In the genomic region with DNA sequence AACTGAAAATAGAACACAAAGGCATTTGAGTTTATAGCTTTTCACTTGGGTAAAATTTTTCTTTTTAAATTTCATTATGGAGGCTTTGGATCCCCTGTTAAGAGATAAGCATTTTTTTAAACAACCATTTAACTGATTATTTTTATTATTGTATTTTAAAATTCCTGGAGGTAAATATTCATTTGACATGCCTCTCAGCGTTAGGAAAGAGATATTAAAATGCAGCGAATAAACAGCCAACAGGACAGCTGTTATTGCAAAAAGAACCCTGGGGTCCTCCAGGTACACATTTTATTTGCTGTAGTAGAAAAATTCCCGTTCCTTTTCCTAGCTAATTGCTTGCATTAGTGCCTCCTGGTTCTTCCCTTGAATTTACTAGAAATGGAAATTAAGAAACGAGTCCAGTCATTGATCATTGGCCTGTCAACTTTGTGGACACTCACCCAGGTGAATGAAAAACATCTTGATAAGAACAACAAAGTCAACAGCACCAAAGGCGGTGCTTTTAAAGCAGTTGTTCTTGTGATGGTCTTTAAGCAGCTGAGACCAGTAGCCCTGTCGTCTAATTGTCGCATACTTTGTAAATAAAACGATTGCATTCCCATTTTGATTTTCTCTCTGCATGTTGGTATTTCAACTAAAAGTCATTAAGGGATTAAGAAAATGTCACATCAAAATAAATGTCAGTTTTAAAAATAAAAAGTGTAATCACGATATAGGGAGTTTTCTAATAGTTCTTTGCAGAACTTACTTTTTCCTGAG, we compare ENCODE assay signal across 11 cellular contexts.
A peak's percentile ranks its signal among the peaks of the same experiment; 100 is the strongest.
DNase-seq lines count a peak whose midpoint lies in the region; ATAC-seq and TF ChIP-seq lines count a peak whose summit lies in the region.
"Had no signal": no experiment of that assay in that cellular context is flagged by ENCODE, and none has a peak within 500 bp of the region (broad histone marks: within the 10 kb centered on the region; RNA-seq: fewer than 3 reads in every experiment).

No MANE protein-coding gene starts in this region.

- H3K27me3 ChIP-seq in PC-3 (ENCODE audit: low read length), result peaks cover 60% of the 10 kb centered on the region
- H3K27me3 ChIP-seq in body of pancreas, result no peaks in the 10 kb centered on the region
- H3K27me3 ChIP-seq in smooth muscle cell (ENCODE audit: low read depth), result no peaks in the 10 kb centered on the region
- H3K27me3 ChIP-seq: hepatocyte had no signal

- no peaks in the 10 kb centered on the region for H3K9me3 ChIP-seq in PC-3 (ENCODE audit: low read length)
- no peaks in the 10 kb centered on the region for H3K9me3 ChIP-seq in body of pancreas
- H3K9me3 ChIP-seq in smooth muscle cell (replicated peaks; ENCODE audit: low read depth), result no peaks in the 10 kb centered on the region

- TF ChIP-seq CTCF in PC-3 (conservative IDR thresholded peaks at IDR 0.05; ENCODE audit: low read depth, low read length) (no peak), body of pancreas (IDR thresholded peaks at IDR 0.05) (no peak), smooth muscle cell (IDR thresholded peaks at IDR 0.05; ENCODE audit: borderline replicate concordance, insufficient read depth, poor library complexity, severe bottlenecking) (no peak)

- peaks cover 4% of the 10 kb centered on the region for H3K9me3 Mint-ChIP-seq in activated naive CD4-positive, alpha-beta T cell treated with anti-CD3 and anti-CD28 coated beads, Interleukin-2, amount 50 U/mL, for 24 hours

- H3K36me3 Mint-ChIP-seq in activated naive CD4-positive, alpha-beta T cell treated with anti-CD3 and anti-CD28 coated beads, Interleukin-2, amount 50 U/mL, for 24 hours, result no peaks in the 10 kb centered on the region

- peak overlapping the region; percentile 71 for H3K27ac Mint-ChIP-seq in activated naive CD4-positive, alpha-beta T cell treated with anti-CD3 and anti-CD28 coated beads, Interleukin-2, amount 50 U/mL, for 24 hours

- H3K79me2 ChIP-seq in PC-3 (ENCODE audit: low read length) (no peaks in the 10 kb centered on the region), smooth muscle cell (ENCODE audit: low read depth) (no peaks in the 10 kb centered on the region)
- H3K79me2 ChIP-seq: hepatocyte had no signal

- H2AFZ ChIP-seq in PC-3 (ENCODE audit: low read length) (no peak overlapping the region), smooth muscle cell (ENCODE audit: low read depth) (no peak overlapping the region)
- H2AFZ ChIP-seq: hepatocyte had no signal

- H4K20me1 ChIP-seq in PC-3 (ENCODE audit: low read length) (no peaks in the 10 kb centered on the region), smooth muscle cell (ENCODE audit: low read depth) (no peaks in the 10 kb centered on the region)

- peak overlapping the region; percentile 59 for H3K4me3 Mint-ChIP-seq in activated naive CD4-positive, alpha-beta T cell treated with anti-CD3 and anti-CD28 coated beads, Interleukin-2, amount 50 U/mL, for 24 hours

- POLR2A ChIA-PET in PC-3 (lab: Charles Lee; ENCODE audit: unreplicated experiment), result no interaction called here

- no peaks in the 10 kb centered on the region for H3K9me2 ChIP-seq in PC-3 (replicated peaks; ENCODE audit: low read length)

- H3K27ac ChIP-seq in PC-3 (ENCODE audit: low read length) (no peak overlapping the region), body of pancreas (peak overlapping the region in 1 of 4 donors; percentile 38), smooth muscle cell (ENCODE audit: low read depth) (peak overlapping the region; percentile 42)
- H3K27ac ChIP-seq: hepatocyte had no signal

- H3K4me1 ChIP-seq in PC-3 (ENCODE audit: insufficient read depth, low read length), result peaks cover 8% of the 10 kb centered on the region
- H3K4me1 ChIP-seq in body of pancreas, result peaks cover 21% of the 10 kb centered on the region
- peaks cover 3% of the 10 kb centered on the region for H3K4me1 ChIP-seq in smooth muscle cell (ENCODE audit: low read depth)

- H3F3A ChIP-seq in PC-3 (ENCODE audit: low read length, unreplicated experiment) (no peaks in the 10 kb centered on the region), smooth muscle cell (ENCODE audit: low read depth) (no peaks in the 10 kb centered on the region)

- TF ChIP-seq POLR2A in body of pancreas (IDR thresholded peaks at IDR 0.05), result no peak

- ATAC-seq in PC-3, result no peak
- peak; percentile 27 for ATAC-seq in body of pancreas
- ATAC-seq in GM21360 (IDR thresholded peaks at IDR 0.05; ENCODE audit: unreplicated experiment), result no peak
- no peak for ATAC-seq in HG03571 (IDR thresholded peaks at IDR 0.05; ENCODE audit: unreplicated experiment)

- CTCF ChIA-PET in PC-3 (lab: Charles Lee), result no interaction called here

- intact Hi-C loops in PC-3 (cut with micrococcal nuclease) (no loop called here), body of pancreas (cut with DNase I) (no loop called here)

- 26 to 27% methylated on average over 9 of the region's 9 CpGs for WGBS in body of pancreas, 2 donors
- 91% methylated on average over 9 of the region's 9 CpGs for WGBS in smooth muscle cell (ENCODE audit: low lambda C conversion rate)

- H3K36me3 ChIP-seq in PC-3 (ENCODE audit: low read depth, low read length) (no peaks in the 10 kb centered on the region), body of pancreas (replicated peaks in 1 of 2; ENCODE audit: insufficient read depth in 1 of 2, low read depth in 2 of 2) (no peaks in the 10 kb centered on the region), smooth muscle cell (ENCODE audit: low read depth) (no peaks in the 10 kb centered on the region)

- H3K27me3 Mint-ChIP-seq in activated naive CD4-positive, alpha-beta T cell treated with anti-CD3 and anti-CD28 coated beads, Interleukin-2, amount 50 U/mL, for 24 hours, result no peaks in the 10 kb centered on the region

- BruUV-seq in PC-3 (replicated peaks; lab: Mats Ljungman, UMichigan), result no TSS peak

- H3K4me3 ChIP-seq in PC-3 (ENCODE audit: low read length) (no peak overlapping the region), body of pancreas (no peak overlapping the region), smooth muscle cell (no peak overlapping the region)
- H3K4me3 ChIP-seq: hepatocyte had no signal

- H3K9ac ChIP-seq in PC-3 (ENCODE audit: low read length) (no peak overlapping the region), smooth muscle cell (ENCODE audit: low read depth) (no peak overlapping the region)

- H3K4me2 ChIP-seq in PC-3 (ENCODE audit: low read length) (peak overlapping the region; percentile 30; the same call in 1 of the 2 replicates), smooth muscle cell (peak overlapping the region; percentile 76)
- H3K4me2 ChIP-seq: hepatocyte had no signal

- DNase-seq in activated naive CD4-positive, alpha-beta T cell (lab: John Stamatoyannopoulos, UW), result no peak
- DNase-seq in PC-3 (no peak), body of pancreas (peak in 2 of 4 donors; percentile 9 to 18), smooth muscle cell (lab: John Stamatoyannopoulos, UW; ENCODE audit: unreplicated experiment) (no peak), NCI-H128 (lab: John Stamatoyannopoulos, UW; ENCODE audit: unreplicated experiment) (no peak)
- DNase-seq: activated CD4-positive, alpha-beta T cell treated with anti-CD3 and anti-CD28 coated beads for 1 hour; posterior cingulate gyrus had no signal

- peaks cover 26% of the 10 kb centered on the region for H3K4me1 Mint-ChIP-seq in activated naive CD4-positive, alpha-beta T cell treated with anti-CD3 and anti-CD28 coated beads, Interleukin-2, amount 50 U/mL, for 24 hours
